Comparison of ENCODE assay signal across 13 cellular contexts in the genomic region with DNA sequence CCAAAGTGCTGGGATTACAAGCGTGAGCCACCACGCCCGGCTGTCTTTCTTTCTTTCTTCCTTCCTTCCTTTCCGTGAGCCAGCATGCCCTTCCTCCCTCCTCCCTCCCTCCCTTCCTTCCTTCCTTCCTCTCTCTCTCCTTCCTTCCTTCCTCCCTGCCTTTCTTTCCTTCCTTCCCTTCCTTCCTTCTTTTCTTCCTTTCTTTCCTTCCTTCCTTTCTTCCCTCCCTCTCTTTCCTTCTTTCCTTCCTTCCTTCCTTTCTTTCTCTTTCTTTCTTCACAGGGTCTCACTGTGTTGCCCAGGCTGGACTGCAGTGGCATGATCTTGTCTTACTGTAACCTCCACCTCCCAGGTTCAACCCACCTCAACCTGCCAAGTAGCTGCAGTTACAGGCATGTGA.
"Had no signal": no experiment of that assay in that cellular context is flagged by ENCODE, and none has a peak within 500 bp of the region (broad histone marks: within the 10 kb centered on the region; RNA-seq: fewer than 3 reads in every experiment).

No MANE protein-coding gene starts in this region.

- H3K27ac ChIP-seq: brain microvascular endothelial cell, neural progenitor cell, ovary, stomach, thoracic aorta had no signal

- H3K36me3 Mint-ChIP-seq: activated naive CD4-positive, alpha-beta T cell treated with anti-CD3 and anti-CD28 coated beads, Interleukin-2, amount 10 ng/mL, durations not matched to agents 7 days and 5 days; neural progenitor cell had no signal

- H3K9ac ChIP-seq: neural progenitor cell had no signal

- H3K4me2 ChIP-seq: neural progenitor cell had no signal

- H3K4me3 ChIP-seq: neural progenitor cell, ovary, stomach, thoracic aorta had no signal

- H3K9me3 ChIP-seq: ovary, stomach, thoracic aorta had no signal

- ATAC-seq: activated CD8-positive, alpha-beta T cell treated with anti-CD3 and anti-CD28 coated beads, Interleukin-2, amount 10 ng/mL, durations not matched to agents 7 days and 5 days had no signal

- H3K27ac Mint-ChIP-seq: activated CD8-positive, alpha-beta T cell treated with anti-CD3 and anti-CD28 coated beads, Interleukin-2, amount 10 ng/mL, durations not matched to agents 7 days and 5 days; activated T-helper 1 cell treated with anti-CD3 and anti-CD28 coated beads, Interleukin-12 subunit alpha, Interleukin-12 subunit beta, Interleukin-2, Interleukin-4 antibody, amounts not matched to agents 30 ng/mL and 10 ng/mL and 1 ng/mL, durations not matched to agents 14 hours and 24 hours and 36 hours; T-helper 2 cell treated with Interferon-gamma antibody and Interleukin-4, amounts not matched to agents 5 μg/mL and 100 μg/mL, for 36 hours had no signal

- H3K9me3 Mint-ChIP-seq: activated naive CD4-positive, alpha-beta T cell treated with anti-CD3 and anti-CD28 coated beads, Interleukin-2, amount 10 ng/mL, durations not matched to agents 7 days and 5 days; activated T-helper 1 cell treated with anti-CD3 and anti-CD28 coated beads, Interleukin-12 subunit alpha, Interleukin-12 subunit beta, Interleukin-2, Interleukin-4 antibody, amounts not matched to agents 30 ng/mL and 10 ng/mL and 1 ng/mL, durations not matched to agents 14 hours and 24 hours and 36 hours; neural progenitor cell; T-helper 2 cell treated with Interferon-gamma antibody and Interleukin-4, amounts not matched to agents 5 μg/mL and 100 μg/mL, for 36 hours had no signal

- H3K4me3 Mint-ChIP-seq: activated CD8-positive, alpha-beta T cell treated with anti-CD3 and anti-CD28 coated beads, Interleukin-2, amount 10 ng/mL, durations not matched to agents 7 days and 5 days; activated T-helper 1 cell treated with anti-CD3 and anti-CD28 coated beads, Interleukin-12 subunit alpha, Interleukin-12 subunit beta, Interleukin-2, Interleukin-4 antibody, amounts not matched to agents 30 ng/mL and 10 ng/mL and 1 ng/mL, durations not matched to agents 14 hours and 24 hours and 36 hours; neural progenitor cell; T-helper 2 cell treated with Interferon-gamma antibody and Interleukin-4, amounts not matched to agents 5 μg/mL and 100 μg/mL, for 36 hours had no signal

- H3K27me3 ChIP-seq: neural progenitor cell, ovary, stomach had no signal

- DNase-seq: activated CD4-positive, alpha-beta T cell treated with anti-CD3 and anti-CD28 coated beads for 1 hour; activated CD8-positive, alpha-beta T cell treated with anti-CD3 and anti-CD28 coated beads, Interleukin-2, amount 10 ng/mL, durations not matched to agents 7 days and 5 days; activated naive CD4-positive, alpha-beta T cell treated with anti-CD3 and anti-CD28 coated beads, Interleukin-2, amount 10 ng/mL, durations not matched to agents 7 days and 5 days; brain microvascular endothelial cell; effector memory CD4-positive, alpha-beta T cell; kidney glomerular epithelial cell; ovary; stimulated activated CD4-positive, alpha-beta T cell treated with anti-CD3 and anti-CD28 coated beads, Interleukin-4, amount 100 ng/mL, for 1 hour; stomach had no signal

- H3K36me3 ChIP-seq: brain microvascular endothelial cell, neural progenitor cell, ovary, stomach, thoracic aorta had no signal

- H2AFZ ChIP-seq: neural progenitor cell had no signal
